ENCODE assay signal across 14 cellular contexts in the genomic region with DNA sequence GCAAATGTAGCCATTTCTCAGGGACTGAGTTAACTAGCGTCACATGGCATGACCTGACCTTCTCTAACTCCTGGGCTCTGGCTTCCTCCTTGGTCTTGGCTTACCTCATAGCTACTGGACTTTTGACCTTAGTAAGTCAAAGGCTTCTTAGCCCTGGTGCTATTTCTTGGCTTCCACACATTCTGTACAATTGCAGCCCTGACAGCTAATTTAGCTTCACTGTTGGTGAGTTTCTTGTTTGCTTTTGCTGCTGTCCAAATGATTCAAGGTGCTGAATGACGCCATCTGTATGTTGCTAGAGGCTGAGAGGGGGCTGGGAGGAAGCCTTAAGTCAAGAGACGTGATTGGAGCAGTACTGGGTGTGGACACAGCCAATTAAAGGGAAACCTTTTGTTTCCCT.
DNase-seq lines count a peak whose midpoint lies in the region; ATAC-seq and TF ChIP-seq lines count a peak whose summit lies in the region.
"Had no signal": no experiment of that assay in that cellular context is flagged by ENCODE, and none has a peak within 500 bp of the region (broad histone marks: within the 10 kb centered on the region; RNA-seq: fewer than 3 reads in every experiment).

No MANE protein-coding gene starts in this region.

- no peak overlapping the region for H3K4me3 ChIP-seq in SJCRH30
- H3K4me3 ChIP-seq: right lobe of liver had no signal

- no peaks in the 10 kb centered on the region for H3K27me3 ChIP-seq in SJCRH30
- H3K27me3 ChIP-seq: right lobe of liver had no signal

- no peaks in the 10 kb centered on the region for H3K9me3 ChIP-seq in SJCRH30 (replicated peaks)
- H3K9me3 ChIP-seq: right lobe of liver had no signal

- peaks cover 24% of the 10 kb centered on the region for H3K4me1 ChIP-seq in SJCRH30
- H3K4me1 ChIP-seq: right lobe of liver had no signal

- DNase-seq in HuH-7 (ENCODE audit: low spot score) (peak; percentile 26), SJCRH30 (peak; percentile 31 to 53), iPS-NIHi7 (ENCODE audit: extremely low spot score) (peak; percentile 41), UCSD-AML1 (lab: John Stamatoyannopoulos, UW; ENCODE audit: unreplicated experiment) (no peak), NCI-H526 (lab: John Stamatoyannopoulos, UW) (no peak)
- DNase-seq: mammary epithelial cell, NCI-H187 treated with DMSO at 0.1 percent for 48 hours, right lobe of liver, SW 1271 had no signal

- peak overlapping the region; percentile 65 for H3K27ac ChIP-seq in 22Rv1
- H3K27ac ChIP-seq in SJCRH30, result no peak overlapping the region
- H3K27ac ChIP-seq: HL-60, right lobe of liver had no signal

- H3K36me3 ChIP-seq in SJCRH30, result no peaks in the 10 kb centered on the region
- H3K36me3 ChIP-seq: right lobe of liver had no signal

- ATAC-seq in HG03097 (IDR thresholded peaks at IDR 0.05; ENCODE audit: low FRiP score, unreplicated experiment) (no peak), HG03378 (IDR thresholded peaks at IDR 0.05; ENCODE audit: unreplicated experiment) (no peak)
- ATAC-seq: esophagus mucosa had no signal

- no peak for TF ChIP-seq CTCF in 22Rv1 (IDR thresholded peaks at IDR 0.05)

Comparison
In these comparisons a context has a peak if more than half of its experiments do, and no peak if none do; other contexts are left out.
1. DNase-seq: peak in HuH-7 (single experiment), SJCRH30 (2 of 2) and iPS-NIHi7 (single experiment); none in UCSD-AML1 (single experiment) and NCI-H526 (0 of 2).